In the genomic region with DNA sequence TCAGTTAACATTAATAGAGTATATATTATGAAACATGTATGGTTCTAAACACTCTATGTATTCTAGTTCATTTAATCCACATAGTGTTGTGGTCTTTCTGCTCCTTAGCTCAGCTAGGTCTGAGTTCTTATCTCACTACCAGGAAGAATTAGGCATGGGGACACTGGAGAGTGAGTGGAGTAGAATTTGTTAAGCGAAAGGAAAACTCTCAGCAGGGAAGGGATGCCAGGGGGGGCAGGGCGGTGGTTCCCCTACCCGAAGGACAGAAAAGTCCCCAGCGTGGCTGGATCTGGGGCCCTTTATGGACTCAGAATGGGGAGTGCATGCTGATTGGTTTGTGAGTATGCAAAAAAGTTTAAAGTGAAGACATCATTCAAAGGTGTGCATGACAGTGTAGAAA, we compare ENCODE assay signal across 24 cellular contexts.
DNase-seq lines count a peak whose midpoint lies in the region; ATAC-seq and TF ChIP-seq lines count a peak whose summit lies in the region.
"Had no signal": no experiment of that assay in that cellular context is flagged by ENCODE, and none has a peak within 500 bp of the region (broad histone marks: within the 10 kb centered on the region; RNA-seq: fewer than 3 reads in every experiment).

No MANE protein-coding gene starts in this region.

- no peak overlapping the region for H3K27ac ChIP-seq in GM23338 (ENCODE audit: low read depth)
- H3K27ac ChIP-seq in mesendoderm (ENCODE audit: low read depth, low read length) = no peak overlapping the region
- H3K27ac ChIP-seq in neural progenitor cell = no peak overlapping the region
- H3K27ac ChIP-seq in prostate gland = no peak overlapping the region
- H3K27ac ChIP-seq: A549; BLaER1 treated with 17β-estradiol and CSF1 and Interleukin-3, amounts not matched to agents 10 nM and 100 nM; GM23248 had no signal

- no peak overlapping the region for H2BK120ac ChIP-seq in mesendoderm (ENCODE audit: low read depth, low read length)

- H3K4me2 ChIP-seq in GM23338 = peak overlapping the region; percentile 22; the same call in 1 of the 2 replicates
- H3K4me2 ChIP-seq in mesendoderm (ENCODE audit: low read length) = no peak overlapping the region
- H3K4me2 ChIP-seq in neural progenitor cell = no peak overlapping the region
- H3K4me2 ChIP-seq: A549; BLaER1 treated with 17β-estradiol and CSF1 and Interleukin-3, amounts not matched to agents 10 nM and 100 nM had no signal

- ATAC-seq in GM23338 = peak; percentile 65
- peak; percentile 76 for ATAC-seq in WTC11
- ATAC-seq: A549, GM12878 had no signal

- no peak overlapping the region for H4K5ac ChIP-seq in mesendoderm (ENCODE audit: low read length)

- H3K27me3 ChIP-seq in GM23338 (ENCODE audit: insufficient read depth) (no peaks in the 10 kb centered on the region), mesendoderm (ENCODE audit: insufficient read depth, low read length, poor library complexity) (no peaks in the 10 kb centered on the region), neural progenitor cell (no peaks in the 10 kb centered on the region), prostate gland (replicated peaks; ENCODE audit: insufficient read depth) (no peaks in the 10 kb centered on the region)
- H3K27me3 ChIP-seq: BE2C; BLaER1 treated with 17β-estradiol and CSF1 and Interleukin-3, amounts not matched to agents 10 nM and 100 nM had no signal

- no peak overlapping the region for H2BK5ac ChIP-seq in mesendoderm (ENCODE audit: low read length)

- H3K9me3 Mint-ChIP-seq in GM23338 = no peaks in the 10 kb centered on the region
- no peaks in the 10 kb centered on the region for H3K9me3 Mint-ChIP-seq in WTC11
- H3K9me3 Mint-ChIP-seq in neural progenitor cell = no peaks in the 10 kb centered on the region
- H3K9me3 Mint-ChIP-seq: CD4-positive, alpha-beta T cell had no signal

- H3K4me3 ChIP-seq in GM23338 (no peak overlapping the region), mesendoderm (ENCODE audit: low read length) (no peak overlapping the region), neural progenitor cell (no peak overlapping the region), prostate gland (no peak overlapping the region)
- H3K4me3 ChIP-seq: A549; BLaER1 treated with 17β-estradiol and CSF1 and Interleukin-3, amounts not matched to agents 10 nM and 100 nM; GM12878; GM23248; HAP-1 had no signal

- TF ChIP-seq CTCF in GM23338 (conservative IDR thresholded peaks at IDR 0.05; ENCODE audit: low read depth in 2 of 2) = no peak
- TF ChIP-seq CTCF in WTC11 (IDR thresholded peaks at IDR 0.05) = no peak
- TF ChIP-seq CTCF in neural progenitor cell (IDR thresholded peaks at IDR 0.05) = no peak
- TF ChIP-seq CTCF in prostate gland (IDR thresholded peaks at IDR 0.05) = no peak

- no peak overlapping the region for H3K4ac ChIP-seq in mesendoderm (ENCODE audit: low read depth, low read length)

- H3K9me3 ChIP-seq in neural progenitor cell (ENCODE audit: low read depth) (no peaks in the 10 kb centered on the region), prostate gland (no peaks in the 10 kb centered on the region)
- H3K9me3 ChIP-seq: A549; BE2C; BLaER1 treated with 17β-estradiol and CSF1 and Interleukin-3, amounts not matched to agents 10 nM and 100 nM; HAP-1 had no signal

- H3K4me1 ChIP-seq in GM23338 (ENCODE audit: insufficient read depth) (peaks cover 12% of the 10 kb centered on the region; the same call in 1 of the 2 replicates), mesendoderm (ENCODE audit: control insufficient read depth, low read depth, low read length) (no peaks in the 10 kb centered on the region), neural progenitor cell (peaks cover 5% of the 10 kb centered on the region), prostate gland (replicated peaks) (no peaks in the 10 kb centered on the region)
- H3K4me1 ChIP-seq: A549, BE2C, HAP-1 had no signal

- no peaks in the 10 kb centered on the region for H3K9me2 ChIP-seq in GM23338 (ENCODE audit: insufficient read depth)

- no peaks in the 10 kb centered on the region for H4K20me1 ChIP-seq in GM23338 (replicated peaks; ENCODE audit: insufficient read depth)
- no peaks in the 10 kb centered on the region for H4K20me1 ChIP-seq in neural progenitor cell (ENCODE audit: low read depth)
- H4K20me1 ChIP-seq: BLaER1 treated with 17β-estradiol and CSF1 and Interleukin-3, amounts not matched to agents 10 nM and 100 nM had no signal

- H3K4me1 Mint-ChIP-seq in GM23338 = peaks cover 19% of the 10 kb centered on the region
- peaks cover 17% of the 10 kb centered on the region for H3K4me1 Mint-ChIP-seq in WTC11
- H3K4me1 Mint-ChIP-seq in neural progenitor cell = peaks cover 2% of the 10 kb centered on the region
- H3K4me1 Mint-ChIP-seq: CD14-positive monocyte; CD8-positive, alpha-beta memory T cell had no signal

- H3K9ac ChIP-seq in mesendoderm (ENCODE audit: low read length) (no peak overlapping the region), neural progenitor cell (no peak overlapping the region)
- H3K9ac ChIP-seq: BLaER1 treated with 17β-estradiol and CSF1 and Interleukin-3, amounts not matched to agents 10 nM and 100 nM; GM23248 had no signal

- H2AK5ac ChIP-seq in mesendoderm (ENCODE audit: low read length) = no peak overlapping the region

- no peak overlapping the region for H3K4me3 Mint-ChIP-seq in GM23338
- H3K4me3 Mint-ChIP-seq in WTC11 = no peak overlapping the region; the same call in 1 of the 2 replicates
- no peak overlapping the region for H3K4me3 Mint-ChIP-seq in neural progenitor cell
- H3K4me3 Mint-ChIP-seq: CD14-positive monocyte; CD4-positive, alpha-beta T cell; CD8-positive, alpha-beta memory T cell; HFFc6 had no signal

- no peaks in the 10 kb centered on the region for H3K27me3 Mint-ChIP-seq in GM23338 (ENCODE audit: insufficient read depth, low read depth, poor library complexity)
- no peaks in the 10 kb centered on the region for H3K27me3 Mint-ChIP-seq in WTC11 (ENCODE audit: low read depth)
- no peaks in the 10 kb centered on the region for H3K27me3 Mint-ChIP-seq in neural progenitor cell (ENCODE audit: insufficient read depth, low read depth)
- H3K27me3 Mint-ChIP-seq: CD4-positive, alpha-beta T cell; CD8-positive, alpha-beta memory T cell had no signal

- H3F3A ChIP-seq in GM23338 (replicated peaks; ENCODE audit: low read depth) (no peaks in the 10 kb centered on the region), neural progenitor cell (ENCODE audit: low read depth) (no peaks in the 10 kb centered on the region)

- no peak overlapping the region for H3K56ac ChIP-seq in mesendoderm (ENCODE audit: low read length)

- H3K36me3 ChIP-seq in GM23338 (ENCODE audit: insufficient read depth) (no peaks in the 10 kb centered on the region), mesendoderm (ENCODE audit: control insufficient read depth, insufficient read depth, low read length) (no peaks in the 10 kb centered on the region), neural progenitor cell (no peaks in the 10 kb centered on the region), prostate gland (no peaks in the 10 kb centered on the region)
- H3K36me3 ChIP-seq: BE2C; BLaER1 treated with 17β-estradiol and CSF1 and Interleukin-3, amounts not matched to agents 10 nM and 100 nM; HAP-1 had no signal

- no peaks in the 10 kb centered on the region for H3K79me1 ChIP-seq in mesendoderm (ENCODE audit: low read length)

- no peak overlapping the region for H3K27ac Mint-ChIP-seq in GM23338
- H3K27ac Mint-ChIP-seq in WTC11 = no peak overlapping the region
- no peak overlapping the region for H3K27ac Mint-ChIP-seq in neural progenitor cell
- H3K27ac Mint-ChIP-seq: CD14-positive monocyte; CD4-positive, alpha-beta T cell; CD8-positive, alpha-beta memory T cell; HFFc6 had no signal

- no peak overlapping the region for H2BK15ac ChIP-seq in mesendoderm (replicated peaks; ENCODE audit: low read depth)

- intact Hi-C loops in posterior cingulate gyrus (cut with DNase I) (no loop called here), prostate gland (cut with DNase I) (no loop called here)

- no peak overlapping the region for H3K23ac ChIP-seq in mesendoderm (ENCODE audit: low read length)

- DNase-seq in GM23338 (ENCODE audit: low spot score) (peak; percentile 20), WTC11 (ENCODE audit: low spot score) (peak; percentile 17), mesendoderm (peak; percentile 57), neural progenitor cell (ENCODE audit: low spot score) (no peak), posterior cingulate gyrus (no peak), NK-92 (lab: John Stamatoyannopoulos, UW; ENCODE audit: unreplicated experiment) (no peak), prostate gland (ENCODE audit: low spot score) (no peak)
- DNase-seq: 8988T; ACHN; AML-193; BE2C; CD4-positive, alpha-beta T cell; CD8-positive, alpha-beta memory T cell; DMS 273 treated with DMSO at 0.1 percent for 48 hours; DMS79; EL; GDM1; GM23248; HFFc6 had no signal

- no peak overlapping the region for H2AFZ ChIP-seq in GM23338
- H2AFZ ChIP-seq in neural progenitor cell (replicated peaks) = peak overlapping the region; percentile 54
- H2AFZ ChIP-seq: GM23248 had no signal

- H3K18ac ChIP-seq in mesendoderm (ENCODE audit: low read length) = no peak overlapping the region

- no peak overlapping the region for H4K8ac ChIP-seq in mesendoderm (ENCODE audit: low read depth, low read length)

- H3K36me3 Mint-ChIP-seq in GM23338 (ENCODE audit: low read depth) = no peaks in the 10 kb centered on the region
- no peaks in the 10 kb centered on the region for H3K36me3 Mint-ChIP-seq in WTC11
- no peaks in the 10 kb centered on the region for H3K36me3 Mint-ChIP-seq in neural progenitor cell
- H3K36me3 Mint-ChIP-seq: CD14-positive monocyte; CD8-positive, alpha-beta memory T cell had no signal

- no peak for TF ChIP-seq POLR2A in prostate gland (IDR thresholded peaks at IDR 0.05)

- POLR2A ChIA-PET in WTC11 (lab: Charles Lee) = no interaction called here

- H3K79me2 ChIP-seq in GM23338 (replicated peaks; ENCODE audit: insufficient read depth) (no peaks in the 10 kb centered on the region), mesendoderm (ENCODE audit: control insufficient read depth, insufficient read depth, low read length) (no peaks in the 10 kb centered on the region), neural progenitor cell (ENCODE audit: low read depth) (no peaks in the 10 kb centered on the region)

- CTCF ChIA-PET in WTC11 (lab: Charles Lee) = interaction anchor here (1.9 kb wide), 1 partner anchor 20 kb away, joined by 4 read pairs; no protein-coding TSS in a partner anchor

- no CpG with 5 or more reads among the region's 4 CpGs for WGBS in mesendoderm (ENCODE audit: extremely low coverage, insufficient coverage, low lambda C conversion rate)
- WGBS in prostate gland = 73% methylated on average over 4 of the region's 4 CpGs

TF ChIP-seq in WTC11, 78 proteins besides CTCF, POLR2A, EP300 and RAD21 (continues in another document):
- TF ChIP-seq ZBTB21 (CRISPR knock-in tag; IDR thresholded peaks at IDR 0.05; ENCODE audit: borderline replicate concordance) (no peak), NFATC4 (CRISPR knock-in tag; IDR thresholded peaks at IDR 0.05) (no peak), ZNF121 (CRISPR knock-in tag; IDR thresholded peaks at IDR 0.05) (no peak), JAZF1 (CRISPR knock-in tag; IDR thresholded peaks at IDR 0.05) (no peak), ESRRA (CRISPR knock-in tag; IDR thresholded peaks at IDR 0.05; ENCODE audit: borderline replicate concordance) (no peak)

Comparison
In these comparisons a context has a peak if more than half of its experiments do, and no peak if none do; other contexts are left out.
1. DNase-seq: peak in GM23338 (single experiment), WTC11 (single experiment) and mesendoderm (single experiment); none in neural progenitor cell (single experiment), posterior cingulate gyrus (0 of 10), NK-92 (single experiment) and prostate gland (single experiment).